ENCODE assay signal across 10 cellular contexts in genomic region chr4:87030606-87031441, GRCh38.
A peak's percentile ranks its signal among the peaks of the same experiment; 100 is the strongest.
DNase-seq lines count a peak whose midpoint lies in the region; ATAC-seq and TF ChIP-seq lines count a peak whose summit lies in the region.
"Had no signal": no experiment of that assay in that cellular context is flagged by ENCODE, and none has a peak within 500 bp of the region (broad histone marks: within the 10 kb centered on the region; RNA-seq: fewer than 3 reads in every experiment).

No MANE protein-coding gene starts in this region.

- H3K27me3 Mint-ChIP-seq in MCF 10A (ENCODE audit: insufficient read depth, unreplicated experiment) (no peaks in the 10 kb centered on the region), nephron progenitor cell (ENCODE audit: low read depth, poor library complexity) (no peaks in the 10 kb centered on the region)
- H3K27me3 Mint-ChIP-seq in CD8-positive, alpha-beta T cell (ENCODE audit: low read depth) = no peaks in the 10 kb centered on the region

- TF ChIP-seq CTCF in breast epithelium (IDR thresholded peaks at IDR 0.05) (no peak), MCF 10A (IDR thresholded peaks at IDR 0.05; ENCODE audit: unreplicated experiment) (no peak), nephron progenitor cell (IDR thresholded peaks at IDR 0.05) (no peak)
- no peak for TF ChIP-seq CTCF in CD8-positive, alpha-beta T cell (IDR thresholded peaks at IDR 0.05)

- H3K4me3 Mint-ChIP-seq in MCF 10A (ENCODE audit: unreplicated experiment) (no peak overlapping the region), nephron progenitor cell (no peak overlapping the region)
- no peak overlapping the region for H3K4me3 Mint-ChIP-seq in CD8-positive, alpha-beta T cell

- no peak for DNase-seq in breast epithelium (ENCODE audit: low spot score in 2 of 2)
- DNase-seq in MCF 10A (ENCODE audit: unreplicated experiment) = no peak
- DNase-seq in nephron progenitor cell = peak; percentile 22
- no peak for DNase-seq in NCI-H1436 (lab: John Stamatoyannopoulos, UW)
- DNase-seq in CD8-positive, alpha-beta T cell = no peak
- no peak for DNase-seq in stimulated activated CD4-positive, alpha-beta T cell treated with anti-CD3 and anti-CD28 coated beads, Interleukin-2, amount 100 ng/mL, for 48 hours
- DNase-seq: SHP77 had no signal

- no peaks in the 10 kb centered on the region for H3K9me3 Mint-ChIP-seq in MCF 10A (ENCODE audit: unreplicated experiment)
- H3K9me3 Mint-ChIP-seq in nephron progenitor cell = no peaks in the 10 kb centered on the region
- no peaks in the 10 kb centered on the region for H3K9me3 Mint-ChIP-seq in CD8-positive, alpha-beta T cell

- WGBS in esophagus, 2 donors = 51 to 56% methylated on average over 15 of the region's 15 CpGs

- BruUV-seq in MCF 10A (replicated peaks; lab: Mats Ljungman, UMichigan) = no TSS peak

- H3K4me3 ChIP-seq in breast epithelium (peak overlapping the region in 1 of 3 donors; percentile 48), esophagus (ENCODE audit: low read depth in 1 of 2, low read length in 2 of 2) (no peak overlapping the region)
- H3K4me3 ChIP-seq in CD8-positive, alpha-beta T cell (ENCODE audit: low read depth, low read length) = no peak overlapping the region

- no peak overlapping the region for H3K27ac Mint-ChIP-seq in MCF 10A (ENCODE audit: low read depth, unreplicated experiment)
- H3K27ac Mint-ChIP-seq in nephron progenitor cell = no peak overlapping the region
- H3K27ac Mint-ChIP-seq in CD8-positive, alpha-beta T cell = no peak overlapping the region

- H3K27ac ChIP-seq in breast epithelium (peak overlapping the region; percentile 71 to 84), esophagus (ENCODE audit: low read depth in 2 of 2, low read length in 1 of 2) (peak overlapping the region; percentile 27 to 43)
- no peak overlapping the region for H3K27ac ChIP-seq in CD8-positive, alpha-beta T cell (ENCODE audit: low read depth, low read length)

- H3K4me1 ChIP-seq in breast epithelium (peaks cover 0 to 28% of the 10 kb centered on the region in 2 donors), esophagus (ENCODE audit: control insufficient read depth in 2 of 2, insufficient read depth in 2 of 2, low read length in 1 of 2) (peaks cover 6 to 8% of the 10 kb centered on the region in 2 donors)
- peaks cover 12% of the 10 kb centered on the region for H3K4me1 ChIP-seq in CD8-positive, alpha-beta T cell (ENCODE audit: insufficient read depth, low read length)

- TF ChIP-seq POLR2A in breast epithelium (IDR thresholded peaks at IDR 0.05) = no peak

- H3K9me3 ChIP-seq in breast epithelium = no peaks in the 10 kb centered on the region
- no peaks in the 10 kb centered on the region for H3K9me3 ChIP-seq in esophagus (ENCODE audit: control insufficient read depth in 2 of 2, insufficient read depth in 1 of 2, low read depth in 1 of 2, low read length in 1 of 2)
- no peaks in the 10 kb centered on the region for H3K9me3 ChIP-seq in CD8-positive, alpha-beta T cell (ENCODE audit: low read length)

- ATAC-seq in GM21381 (IDR thresholded peaks at IDR 0.05; ENCODE audit: unreplicated experiment) = no peak
- no peak for ATAC-seq in CD8-positive, alpha-beta T cell
- ATAC-seq: esophagus mucosa had no signal

- POLR2A ChIA-PET in MCF 10A (lab: Yijun Ruan, JAX) = interaction anchor here (0.6 to 2.7 kb wide), 4 partner anchors 14 to 103 kb away, joined by 3 to 13 read pairs (median 4); no protein-coding TSS in a partner anchor
- POLR2A ChIA-PET in CD8-positive, alpha-beta T cell (lab: Charles Lee) = no interaction called here

- H3K36me3 Mint-ChIP-seq in MCF 10A (ENCODE audit: insufficient read depth, unreplicated experiment) (peaks cover 8% of the 10 kb centered on the region), nephron progenitor cell (ENCODE audit: low read depth) (peaks cover 4% of the 10 kb centered on the region)
- H3K36me3 Mint-ChIP-seq in CD8-positive, alpha-beta T cell = no peaks in the 10 kb centered on the region

- H3K27me3 ChIP-seq in breast epithelium (no peaks in the 10 kb centered on the region), esophagus (ENCODE audit: control insufficient read depth in 1 of 2, insufficient read depth in 2 of 2, low read length in 2 of 2) (no peaks in the 10 kb centered on the region)
- no peaks in the 10 kb centered on the region for H3K27me3 ChIP-seq in CD8-positive, alpha-beta T cell (ENCODE audit: insufficient read depth, low read length)

- intact Hi-C loops in breast epithelium (cut with DNase I; ENCODE audit: low total_unique reads) = no loop called here
- intact Hi-C loops in MCF 10A (cut with micrococcal nuclease) = no loop called here
- intact Hi-C loops in CD8-positive, alpha-beta T cell (cut with DNase I, micrococcal nuclease) = no loop called here

- CTCF ChIA-PET in MCF 10A (lab: Yijun Ruan, JAX) = interaction anchor here (0.6 kb wide), 1 partner anchor 178 kb away, joined by 3 read pairs; no protein-coding TSS in a partner anchor
- CTCF ChIA-PET in CD8-positive, alpha-beta T cell (lab: Charles Lee) = interaction anchor here (0.6 to 1.5 kb wide), 2 partner anchors 48 to 108 kb away, joined by 3 read pairs; no protein-coding TSS in a partner anchor

- H3K36me3 ChIP-seq in breast epithelium (no peaks in the 10 kb centered on the region), esophagus (ENCODE audit: control insufficient read depth in 2 of 2, insufficient read depth in 2 of 2, low read length in 1 of 2) (no peaks in the 10 kb centered on the region)
- no peaks in the 10 kb centered on the region for H3K36me3 ChIP-seq in CD8-positive, alpha-beta T cell (ENCODE audit: insufficient read depth, low read length)

- H3K4me1 Mint-ChIP-seq in MCF 10A (ENCODE audit: insufficient read depth, unreplicated experiment) = peaks cover 20% of the 10 kb centered on the region
- peaks cover 16% of the 10 kb centered on the region for H3K4me1 Mint-ChIP-seq in nephron progenitor cell
- H3K4me1 Mint-ChIP-seq in CD8-positive, alpha-beta T cell (ENCODE audit: low read depth) = peaks cover 42% of the 10 kb centered on the region
